Comparison of ENCODE assay signal across 16 cellular contexts in the genomic region with DNA sequence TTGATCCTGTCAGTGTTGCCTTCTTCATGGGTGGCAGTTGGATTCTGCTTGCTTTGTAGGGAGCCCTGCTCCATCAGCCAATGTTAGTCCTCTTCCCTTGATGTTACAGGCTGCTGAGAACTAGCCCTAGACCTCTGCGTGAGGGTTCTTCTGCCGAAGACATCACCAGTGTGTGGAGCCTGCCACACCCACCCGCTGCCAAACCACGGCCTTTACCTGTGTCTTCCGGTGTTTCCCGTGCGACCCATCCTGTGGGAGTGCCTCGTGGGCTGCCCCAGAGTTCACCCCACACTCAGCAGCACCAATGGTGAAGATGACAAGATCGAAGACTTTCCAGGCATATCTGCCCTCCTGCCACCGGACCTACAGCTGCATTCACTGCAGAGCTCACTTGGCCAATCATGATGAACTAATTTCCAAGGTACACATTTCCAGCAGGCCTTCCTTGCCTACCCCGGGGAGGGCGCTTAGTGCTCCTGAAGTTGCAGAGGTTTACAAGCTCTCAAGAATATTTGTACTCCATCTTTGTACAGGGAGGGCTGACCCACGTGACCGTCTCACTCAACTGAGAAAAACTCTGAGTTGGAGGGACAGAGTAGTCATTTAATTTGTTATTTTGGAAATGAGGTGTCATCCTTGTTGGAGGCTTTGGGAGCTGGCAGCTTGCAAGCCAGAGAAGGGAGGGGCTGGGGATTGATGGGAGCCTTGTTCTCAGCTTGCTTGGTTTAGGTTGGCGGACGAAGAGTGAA. TPM values are rescaled to one million over a fixed set of nuclear protein-coding genes. Genes with fewer than 3 reads are reported as not detected.
DNase-seq lines count a peak whose midpoint lies in the region; ATAC-seq lines count a peak whose summit lies in the region.
"Had no signal": no experiment of that assay in that cellular context is flagged by ENCODE, and none has a peak within 500 bp of the region (broad histone marks: within the 10 kb centered on the region; RNA-seq: fewer than 3 reads in every experiment).

No MANE protein-coding gene starts in this region.

- peak overlapping the region in 7 of 8 donors; percentile 32 to 91 (median 52) for H3K27ac Mint-ChIP-seq in CD8-positive, alpha-beta memory T cell
- peak overlapping the region; percentile 62 for H3K27ac Mint-ChIP-seq in T-helper 17 cell
- peak overlapping the region; percentile 54 for H3K27ac Mint-ChIP-seq in dendritic cell treated with granulocyte-macrophage colony-stimulating factor and Interleukin-4, amounts not matched to agents 40 ng/mL and 50 ng/mL, for 4 days
- peak overlapping the region; percentile 42 for H3K27ac Mint-ChIP-seq in stimulated activated naive B cell treated with anti-CD40 and anti-IgM and Interleukin-4, amounts not matched to agents 10 μg/mL and 1 μg/mL and 100 μg/mL, for 72 hours
- H3K27ac Mint-ChIP-seq: T-helper 1 cell treated with Interleukin-12 subunit alpha and Interleukin-12 subunit beta and Interleukin-4 antibody, amounts not matched to agents 30 μg/mL and 1 μg/mL, for 36 hours had no signal

- ATAC-seq in T-helper 17 cell = peak; percentile 52
- ATAC-seq in stimulated activated naive B cell treated with anti-CD40 and anti-IgM and Interleukin-4, amounts not matched to agents 10 μg/mL and 1 μg/mL and 100 μg/mL, for 72 hours (replicated peaks) = no peak
- ATAC-seq in GM21723 (IDR thresholded peaks at IDR 0.05; ENCODE audit: unreplicated experiment) = no peak

- H3K36me3 ChIP-seq in CD8-positive, alpha-beta memory T cell (ENCODE audit: insufficient read depth, low read length) = no peaks in the 10 kb centered on the region

- peaks cover 14 to 43% (median 25%) of the 10 kb centered on the region in 3 donors for H3K36me3 Mint-ChIP-seq in CD8-positive, alpha-beta memory T cell
- peaks cover 6% of the 10 kb centered on the region for H3K36me3 Mint-ChIP-seq in T-helper 17 cell (ENCODE audit: low read depth)
- peaks cover 66% of the 10 kb centered on the region for H3K36me3 Mint-ChIP-seq in dendritic cell treated with granulocyte-macrophage colony-stimulating factor and Interleukin-4, amounts not matched to agents 40 ng/mL and 50 ng/mL, for 4 days (ENCODE audit: low read depth)
- peaks cover 19 to 30% of the 10 kb centered on the region in 2 donors for H3K36me3 Mint-ChIP-seq in stimulated activated naive B cell treated with anti-CD40 and anti-IgM and Interleukin-4, amounts not matched to agents 10 μg/mL and 1 μg/mL and 100 μg/mL, for 72 hours

- CTCF ChIA-PET in CD8-positive, alpha-beta memory T cell (lab: Charles Lee) = no interaction called here

- no peak overlapping the region for H3K27ac ChIP-seq in CD8-positive, alpha-beta memory T cell (ENCODE audit: low read depth, low read length)
- H3K27ac ChIP-seq: RWPE1 had no signal

- no peaks in the 10 kb centered on the region for H3K9me3 ChIP-seq in CD8-positive, alpha-beta memory T cell (ENCODE audit: low read length)
- no peaks in the 10 kb centered on the region for H3K9me3 ChIP-seq in T-helper 17 cell (ENCODE audit: control insufficient read depth, low read length, poor library complexity, severe bottlenecking)

- peak overlapping the region in 6 of 7 donors; percentile 10 to 89 (median 60) for H3K4me3 Mint-ChIP-seq in CD8-positive, alpha-beta memory T cell
- H3K4me3 Mint-ChIP-seq in T-helper 17 cell = peak overlapping the region; percentile 68
- no peak overlapping the region for H3K4me3 Mint-ChIP-seq in dendritic cell treated with granulocyte-macrophage colony-stimulating factor and Interleukin-4, amounts not matched to agents 40 ng/mL and 50 ng/mL, for 4 days
- no peak overlapping the region for H3K4me3 Mint-ChIP-seq in stimulated activated naive B cell treated with anti-CD40 and anti-IgM and Interleukin-4, amounts not matched to agents 10 μg/mL and 1 μg/mL and 100 μg/mL, for 72 hours
- H3K4me3 Mint-ChIP-seq: T-helper 1 cell treated with Interleukin-12 subunit alpha and Interleukin-12 subunit beta and Interleukin-4 antibody, amounts not matched to agents 30 μg/mL and 1 μg/mL, for 36 hours had no signal

- peaks cover 51 to 78% (median 74%) of the 10 kb centered on the region in 3 donors for H3K4me1 Mint-ChIP-seq in CD8-positive, alpha-beta memory T cell
- peaks cover 51% of the 10 kb centered on the region for H3K4me1 Mint-ChIP-seq in T-helper 17 cell
- H3K4me1 Mint-ChIP-seq in dendritic cell treated with granulocyte-macrophage colony-stimulating factor and Interleukin-4, amounts not matched to agents 40 ng/mL and 50 ng/mL, for 4 days (ENCODE audit: low read depth) = peaks cover 84% of the 10 kb centered on the region
- peaks cover 62 to 89% of the 10 kb centered on the region in 2 donors for H3K4me1 Mint-ChIP-seq in stimulated activated naive B cell treated with anti-CD40 and anti-IgM and Interleukin-4, amounts not matched to agents 10 μg/mL and 1 μg/mL and 100 μg/mL, for 72 hours

- POLR2A ChIA-PET in CD8-positive, alpha-beta memory T cell (lab: Charles Lee) = interaction anchor here (1.5 kb wide), 1 partner anchor 9 kb away, joined by 6 read pairs; no protein-coding TSS in a partner anchor

- intact Hi-C loops in dendritic cell treated with granulocyte-macrophage colony-stimulating factor and Interleukin-4, amounts not matched to agents 40 ng/mL and 50 ng/mL, for 4 days (cut with micrococcal nuclease) = no loop called here

- DNase-seq in CD8-positive, alpha-beta memory T cell = no peak
- DNase-seq in T-helper 17 cell (no peak), DMS153 treated with DMSO at 0.1 percent for 48 hours (lab: John Stamatoyannopoulos, UW; ENCODE audit: unreplicated experiment) (no peak), NCI-H524 (lab: John Stamatoyannopoulos, UW) (no peak)
- DNase-seq in stimulated activated naive B cell treated with anti-CD40 and anti-IgM and Interleukin-4, amounts not matched to agents 10 μg/mL and 1 μg/mL and 100 μg/mL, for 72 hours = no peak
- DNase-seq: activated CD4-positive, alpha-beta T cell treated with anti-CD3 and anti-CD28 coated beads, Interleukin-2, amount 50 U/mL, for 48 hours; GF-D8; islet precursor cell; Kasumi-1; NCI-H1694 treated with DMSO at 0.1 percent for 48 hours; NCI-H774; stimulated activated CD8-positive, alpha-beta memory T cell treated with anti-CD3 and anti-CD28 coated beads, Interleukin-4, amount 100 ng/mL, for 48 hours had no signal

- no peaks in the 10 kb centered on the region for H3K27me3 ChIP-seq in CD8-positive, alpha-beta memory T cell (ENCODE audit: insufficient read depth, low read length, poor library complexity, severe bottlenecking)

- H3K4me1 ChIP-seq in CD8-positive, alpha-beta memory T cell (ENCODE audit: insufficient read depth, low read length) = peaks cover 34% of the 10 kb centered on the region

- H3K9me3 Mint-ChIP-seq in CD8-positive, alpha-beta memory T cell = peaks cover 0 to 6% (median 0%) of the 10 kb centered on the region in 5 donors
- H3K9me3 Mint-ChIP-seq in dendritic cell treated with granulocyte-macrophage colony-stimulating factor and Interleukin-4, amounts not matched to agents 40 ng/mL and 50 ng/mL, for 4 days = no peaks in the 10 kb centered on the region
- H3K9me3 Mint-ChIP-seq in stimulated activated naive B cell treated with anti-CD40 and anti-IgM and Interleukin-4, amounts not matched to agents 10 μg/mL and 1 μg/mL and 100 μg/mL, for 72 hours = peaks cover 0 to 3% of the 10 kb centered on the region in 2 donors

- no peak overlapping the region for H3K4me3 ChIP-seq in CD8-positive, alpha-beta memory T cell (ENCODE audit: low read length)

- no peaks in the 10 kb centered on the region for H3K27me3 Mint-ChIP-seq in CD8-positive, alpha-beta memory T cell
- H3K27me3 Mint-ChIP-seq in T-helper 17 cell = no peaks in the 10 kb centered on the region
- no peaks in the 10 kb centered on the region for H3K27me3 Mint-ChIP-seq in dendritic cell treated with granulocyte-macrophage colony-stimulating factor and Interleukin-4, amounts not matched to agents 40 ng/mL and 50 ng/mL, for 4 days
- H3K27me3 Mint-ChIP-seq in stimulated activated naive B cell treated with anti-CD40 and anti-IgM and Interleukin-4, amounts not matched to agents 10 μg/mL and 1 μg/mL and 100 μg/mL, for 72 hours = no peaks in the 10 kb centered on the region

RNA-seq across cellular contexts. Expression of a gene that starts 21.8 kb away (rescaled TPM):
- 1 to 10 TPM; 6.7 to 7.6 TPM for total RNA-seq in CD8-positive, alpha-beta memory T cell
- polyA plus RNA-seq in CD8-positive, alpha-beta memory T cell = 21.0 TPM
- 10 to 100 TPM; 23.6 to 44.0 TPM for total RNA-seq in T-helper 17 cell

Comparison
In these comparisons a context has a peak if more than half of its experiments do, and no peak if none do; other contexts are left out.
1. H3K4me3 Mint-ChIP-seq: peak in CD8-positive, alpha-beta memory T cell (6 of 7) and T-helper 17 cell (single experiment); none in dendritic cell treated with granulocyte-macrophage colony-stimulating factor and Interleukin-4, amounts not matched to agents 40 ng/mL and 50 ng/mL, for 4 days (single experiment) and stimulated activated naive B cell treated with anti-CD40 and anti-IgM and Interleukin-4, amounts not matched to agents 10 μg/mL and 1 μg/mL and 100 μg/mL, for 72 hours (0 of 2).
2. Peak in every context shown above with its lines, with median percentiles within 50 percentile points of each other: H3K27ac Mint-ChIP-seq.